27 cellular contexts compared by ENCODE assay signal in genomic region chr14:55317907-55318306, GRCh38.
"Had no signal": no experiment of that assay in that cellular context is flagged by ENCODE, and none has a peak within 500 bp of the region (broad histone marks: within the 10 kb centered on the region; RNA-seq: fewer than 3 reads in every experiment).

No MANE protein-coding gene starts in this region.

- H3K27ac ChIP-seq: adrenal gland, ascending aorta, brain microvascular endothelial cell, coronary artery, epithelial cell of prostate, neural progenitor cell, sigmoid colon, spleen, upper lobe of right lung had no signal

- H3K27ac Mint-ChIP-seq: activated CD8-positive, alpha-beta T cell treated with anti-CD3 and anti-CD28 coated beads, Interleukin-2, amount 10 ng/mL, durations not matched to agents 7 days and 5 days; activated naive CD4-positive, alpha-beta T cell treated with anti-CD3 and anti-CD28 coated beads, Interleukin-2, amount 50 U/mL, for 24 hours; activated T-helper 1 cell treated with anti-CD3 and anti-CD28 coated beads, Interleukin-12 subunit alpha, Interleukin-12 subunit beta, Interleukin-2, Interleukin-4 antibody, amounts not matched to agents 30 ng/mL and 10 ng/mL and 1 ng/mL, durations not matched to agents 14 hours and 24 hours and 36 hours; neural progenitor cell; T-helper 2 cell treated with Interferon-gamma antibody and Interleukin-4, amounts not matched to agents 5 μg/mL and 100 μg/mL, for 36 hours had no signal

- H3K27me3 Mint-ChIP-seq: activated naive CD4-positive, alpha-beta T cell treated with anti-CD3 and anti-CD28 coated beads, Interleukin-2, amount 50 U/mL, for 24 hours; central memory CD8-positive, alpha-beta T cell; naive B cell; T-cell had no signal

- H3K27me3 ChIP-seq: adrenal gland, ascending aorta, brain microvascular endothelial cell, heart left ventricle, neural progenitor cell, sigmoid colon, spleen, testis, upper lobe of right lung had no signal

- H3K4me3 ChIP-seq: adrenal gland, ascending aorta, coronary artery, heart left ventricle, neural progenitor cell, sigmoid colon, spleen, testis, upper lobe of right lung had no signal

- H3K9me3 ChIP-seq: ascending aorta, testis had no signal

- ATAC-seq: activated CD8-positive, alpha-beta T cell treated with anti-CD3 and anti-CD28 coated beads, Interleukin-2, amount 10 ng/mL, durations not matched to agents 7 days and 5 days; heart left ventricle; left cardiac atrium; T-cell; upper lobe of right lung had no signal

- H3K4me3 Mint-ChIP-seq: activated CD8-positive, alpha-beta T cell treated with anti-CD3 and anti-CD28 coated beads, Interleukin-2, amount 10 ng/mL, durations not matched to agents 7 days and 5 days; activated naive CD4-positive, alpha-beta T cell treated with anti-CD3 and anti-CD28 coated beads, Interleukin-2, amount 50 U/mL, for 24 hours; activated T-helper 1 cell treated with anti-CD3 and anti-CD28 coated beads, Interleukin-12 subunit alpha, Interleukin-12 subunit beta, Interleukin-2, Interleukin-4 antibody, amounts not matched to agents 30 ng/mL and 10 ng/mL and 1 ng/mL, durations not matched to agents 14 hours and 24 hours and 36 hours; central memory CD8-positive, alpha-beta T cell; naive B cell; neural progenitor cell; T-cell; T-helper 2 cell treated with Interferon-gamma antibody and Interleukin-4, amounts not matched to agents 5 μg/mL and 100 μg/mL, for 36 hours had no signal

- H3K4me1 ChIP-seq: adrenal gland, ascending aorta, neural progenitor cell, sigmoid colon, spleen, upper lobe of right lung had no signal

- H3K4me1 Mint-ChIP-seq: neural progenitor cell had no signal

- DNase-seq: activated CD4-positive, alpha-beta T cell treated with anti-CD3 and anti-CD28 coated beads for 1 hour; activated CD4-positive, alpha-beta T cell treated with anti-CD3 and anti-CD28 coated beads, Interleukin-2, amount 50 U/mL, for 1 hour; activated CD8-positive, alpha-beta T cell treated with anti-CD3 and anti-CD28 coated beads, Interleukin-2, amount 10 ng/mL, durations not matched to agents 7 days and 5 days; activated gamma-delta T cell treated with Interleukin-2 at 50 U/mL for 16 hours; adrenal gland; brain microvascular endothelial cell; heart left ventricle; islet precursor cell; left cardiac atrium; mesenchymal stem cell; naive B cell; retina; sigmoid colon; spleen; stimulated activated CD4-positive, alpha-beta T cell treated with anti-CD3 and anti-CD28 coated beads, Interleukin-4, amount 100 ng/mL, for 1 hour; stimulated activated naive CD4-positive, alpha-beta T cell; T-cell; testis; upper lobe of right lung had no signal

- H3K36me3 ChIP-seq: adrenal gland, neural progenitor cell had no signal
